Comparison of ENCODE assay signal across 15 cellular contexts in genomic region chr3:195240939-195241338, GRCh38. TPM values are rescaled to one million over a fixed set of nuclear protein-coding genes. Genes with fewer than 3 reads are reported as not detected.
DNase-seq lines count a peak whose midpoint lies in the region; ATAC-seq and TF ChIP-seq lines count a peak whose summit lies in the region.
"Had no signal": no experiment of that assay in that cellular context is flagged by ENCODE, and none has a peak within 500 bp of the region (broad histone marks: within the 10 kb centered on the region; RNA-seq: fewer than 3 reads in every experiment).

No MANE protein-coding gene starts in this region.

- H3K4me2 ChIP-seq in mesenchymal stem cell (ENCODE audit: low read length, poor library complexity, severe bottlenecking): no peak overlapping the region

- no peak overlapping the region for H3K23ac ChIP-seq in mesenchymal stem cell (ENCODE audit: low read length in 2 of 2)

- H3K4me1 ChIP-seq in left lung (peaks cover 0 to 14% of the 10 kb centered on the region in 2 donors), suprapubic skin (peaks cover 33% of the 10 kb centered on the region), mesenchymal stem cell (ENCODE audit: control insufficient read depth, insufficient read depth, low read depth, low read length) (peaks cover 8% of the 10 kb centered on the region)
- H3K4me1 ChIP-seq: Caco-2 had no signal

- no peak overlapping the region for H3K14ac ChIP-seq in mesenchymal stem cell (ENCODE audit: low read length in 2 of 2)

- H2BK15ac ChIP-seq in mesenchymal stem cell (ENCODE audit: low read depth, poor library complexity, severe bottlenecking): no peak overlapping the region

- no peak overlapping the region for H4K91ac ChIP-seq in mesenchymal stem cell (ENCODE audit: low read length)

- TF ChIP-seq EP300 in suprapubic skin (IDR thresholded peaks at IDR 0.05): no peak

- 48% methylated on average over 6 of the region's 6 CpGs for WGBS in suprapubic skin
- 86% methylated on average over 6 of the region's 6 CpGs for WGBS in mesenchymal stem cell

- no peak overlapping the region for H4K8ac ChIP-seq in mesenchymal stem cell (ENCODE audit: low read length)

- H2BK120ac ChIP-seq in mesenchymal stem cell (ENCODE audit: low read depth, low read length): no peak overlapping the region

- H2AFZ ChIP-seq in mesenchymal stem cell (ENCODE audit: low read depth, low read length): no peak overlapping the region

- ATAC-seq in left lung (peak; percentile 44), GM21723 (IDR thresholded peaks at IDR 0.05; ENCODE audit: unreplicated experiment) (no peak)

- peaks cover 37% of the 10 kb centered on the region for H3K79me1 ChIP-seq in mesenchymal stem cell (replicated peaks; ENCODE audit: low read length, poor library complexity, severe bottlenecking)

- H2AK5ac ChIP-seq in mesenchymal stem cell (ENCODE audit: low read length, severe bottlenecking): no peak overlapping the region

- H3K27ac ChIP-seq in left lung: no peak overlapping the region
- peak overlapping the region; percentile 58 for H3K27ac ChIP-seq in suprapubic skin
- no peak overlapping the region for H3K27ac ChIP-seq in mesenchymal stem cell (ENCODE audit: low read length, poor library complexity, severe bottlenecking)
- H3K27ac ChIP-seq: SJCRH30 had no signal

- DNase-seq in NCI-H2029 (lab: John Stamatoyannopoulos, UW) (peak; percentile 44), NCI-H2029 treated with DMSO at 0.1 percent for 48 hours (lab: John Stamatoyannopoulos, UW) (no peak), RPMI8226 (peak; percentile 24), left lung (peak; percentile 34 to 46), suprapubic skin (ENCODE audit: low spot score in 2 of 2) (peak; percentile 57 to 58), NCI-H1092 treated with DMSO at 0.1 percent for 48 hours (lab: John Stamatoyannopoulos, UW) (no peak), mesenchymal stem cell (no peak)
- DNase-seq: activated T-cell treated with anti-CD3 and anti-CD28 coated beads, Interleukin-2, amount 50 U/mL, for 48 hours; hippocampal formation; NCI-H1092; NCI-H748 treated with DMSO at 0.1 percent for 48 hours; SJCRH30 had no signal

- no peak overlapping the region for H2BK12ac ChIP-seq in mesenchymal stem cell (ENCODE audit: low read length in 2 of 2)

- TF ChIP-seq POLR2A in suprapubic skin (IDR thresholded peaks at IDR 0.05): no peak

- H3K4ac ChIP-seq in mesenchymal stem cell (ENCODE audit: low read depth in 1 of 2, low read length in 2 of 2): no peak overlapping the region

- H3K27me3 ChIP-seq in left lung (no peaks in the 10 kb centered on the region), suprapubic skin (no peaks in the 10 kb centered on the region), mesenchymal stem cell (ENCODE audit: control insufficient read depth in 1 of 2, insufficient read depth in 1 of 2, low read length in 2 of 2) (no peaks in the 10 kb centered on the region)
- H3K27me3 ChIP-seq: SJCRH30, tibial artery had no signal

- no peak for TF ChIP-seq CTCF in left lung (IDR thresholded peaks at IDR 0.05)
- TF ChIP-seq CTCF in suprapubic skin (IDR thresholded peaks at IDR 0.05): no peak

- H3K9ac ChIP-seq in mesenchymal stem cell (ENCODE audit: low read length): no peak overlapping the region

- no peak overlapping the region for H3K18ac ChIP-seq in mesenchymal stem cell (ENCODE audit: low read depth in 1 of 2, low read length in 2 of 2)

- no peak overlapping the region for H2BK5ac ChIP-seq in mesenchymal stem cell (ENCODE audit: low read depth, low read length, poor library complexity, severe bottlenecking)

- no peak overlapping the region for H3K4me3 ChIP-seq in left lung
- no peak overlapping the region for H3K4me3 ChIP-seq in suprapubic skin
- no peak overlapping the region for H3K4me3 ChIP-seq in mesenchymal stem cell (ENCODE audit: insufficient read depth in 1 of 2, low read depth in 1 of 2, low read length in 2 of 2)
- H3K4me3 ChIP-seq: SJCRH30, tibial artery had no signal

- H3K9me3 ChIP-seq in left lung (peaks cover 0 to 5% of the 10 kb centered on the region in 2 donors), suprapubic skin (no peaks in the 10 kb centered on the region), mesenchymal stem cell (ENCODE audit: control insufficient read depth, low read length) (no peaks in the 10 kb centered on the region)
- H3K9me3 ChIP-seq: Caco-2, SJCRH30, tibial artery had no signal

- intact Hi-C loops in left lung (cut with DNase I): no loop called here

- no peaks in the 10 kb centered on the region for H3K36me3 ChIP-seq in left lung
- no peaks in the 10 kb centered on the region for H3K36me3 ChIP-seq in suprapubic skin
- peaks cover 0 to 3% of the 10 kb centered on the region in 2 experiments for H3K36me3 ChIP-seq in mesenchymal stem cell (ENCODE audit: control insufficient read depth in 1 of 2, insufficient read depth in 2 of 2, low read depth in 1 of 2, low read length in 2 of 2)
- H3K36me3 ChIP-seq: SJCRH30, tibial artery had no signal

RNA-seq across cellular contexts. Expression of gene XXYLT1, which starts 30.0 kb away (rescaled TPM):
- total RNA-seq in left lung (10 to 100 TPM; 11.3 to 13.5 TPM), suprapubic skin (10 to 100 TPM in 2 of 4 donors, 1 to 10 TPM in 2; 8.0 to 19.4 (median 13.2) TPM)
- 27.1 TPM for polyA plus RNA-seq in mesenchymal stem cell (2013, experiment 1 of 2)
- polyA plus RNA-seq in mesenchymal stem cell (2013, experiment 2 of 2): 27.1 TPM

Comparison
In these comparisons a context has a peak if more than half of its experiments do, and no peak if none do; other contexts are left out.
1. DNase-seq: peak in NCI-H2029 (single experiment), RPMI8226 (single experiment), left lung (2 of 2) and suprapubic skin (2 of 2); none in NCI-H2029 treated with DMSO at 0.1 percent for 48 hours (single experiment), NCI-H1092 treated with DMSO at 0.1 percent for 48 hours (single experiment) and mesenchymal stem cell (single experiment).